In the genomic region with DNA sequence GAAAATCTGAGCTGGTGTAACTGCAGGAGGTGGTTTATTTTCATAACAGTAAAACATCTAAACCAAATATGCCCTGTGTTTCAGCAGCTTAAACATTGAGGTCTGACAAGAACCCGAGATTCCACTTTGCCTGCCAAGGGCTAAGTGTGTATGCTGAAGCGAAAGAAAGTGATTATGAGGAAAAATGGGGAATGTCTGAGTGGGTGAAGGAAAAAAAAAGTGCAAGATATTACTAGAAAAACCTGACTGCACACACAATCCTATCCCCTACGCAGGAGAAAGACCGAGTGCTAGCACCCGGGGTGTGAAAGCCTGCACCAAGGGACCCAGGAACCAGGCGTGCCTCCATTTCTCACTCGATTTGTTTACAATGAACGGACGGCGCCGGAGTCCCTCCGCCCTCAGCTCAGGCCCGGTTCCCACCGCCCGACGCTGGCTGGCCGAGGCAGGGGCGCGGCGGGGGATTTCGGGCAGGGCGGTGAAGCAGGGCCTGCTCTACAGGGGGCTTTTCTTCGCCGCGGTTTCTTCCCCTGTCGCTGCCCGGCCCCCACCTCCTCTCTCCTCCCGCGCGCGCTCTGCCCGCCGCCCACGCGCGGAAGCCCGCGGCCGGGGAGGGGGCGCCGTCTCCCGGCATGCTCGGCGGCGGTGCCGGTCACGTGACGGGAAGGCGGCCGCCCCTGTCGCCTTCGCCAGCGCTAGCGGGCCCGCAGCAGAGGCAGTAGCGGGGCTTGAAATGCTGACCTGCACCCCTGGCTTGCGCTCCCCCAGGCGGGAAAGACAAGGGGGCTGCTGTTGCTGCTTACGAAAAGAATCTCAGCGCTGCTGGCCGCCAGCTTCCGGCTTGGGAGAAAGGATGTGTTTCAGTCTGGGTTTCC, we compare ENCODE assay signal across 8 cellular contexts. TPM values are rescaled to one million over a fixed set of nuclear protein-coding genes. Genes with fewer than 3 reads are reported as not detected.
DNase-seq lines count a peak whose midpoint lies in the region; ATAC-seq and TF ChIP-seq lines count a peak whose summit lies in the region.

No MANE protein-coding gene starts in this region.

- peak overlapping the region; percentile 90 for H2AFZ ChIP-seq in osteoblast (ENCODE audit: low read length)

- 0 to 1% methylated on average over 47 of the region's 62 CpGs for WGBS in thyroid gland, 2 donors

- H3K9me3 ChIP-seq in HUES6 (ENCODE audit: control insufficient read depth, insufficient read depth, low read depth, low read length) (no peaks in the 10 kb centered on the region), osteoblast (ENCODE audit: low read depth, low read length) (no peaks in the 10 kb centered on the region), thyroid gland (no peaks in the 10 kb centered on the region)

- H4K20me1 ChIP-seq in osteoblast (ENCODE audit: insufficient read depth, low read length): no peaks in the 10 kb centered on the region

- DNase-seq in D341Med (ENCODE audit: low spot score) (peak; percentile 94), SK-N-DZ (ENCODE audit: low spot score) (peak; percentile 23), head of caudate nucleus (peak in 41 of 42 donors; percentile 47 to 91 (median 82)), osteoblast (ENCODE audit: insufficient read length, low spot score, missing footprints) (peak; percentile 95), thyroid gland (peak; percentile 83 to 85)
- peak; percentile 85 for DNase-seq in activated naive CD4-positive, alpha-beta T cell treated with anti-CD3 and anti-CD28 coated beads, Interleukin-2, amount 50 U/mL, for 16 hours

- intact Hi-C loops in head of caudate nucleus (cut with DNase I): loop anchor here (2.0 kb wide), 1 partner anchor 34 kb away; no protein-coding TSS in a partner anchor
- intact Hi-C loops in thyroid gland (cut with DNase I): no loop called here

- H3K4me2 ChIP-seq in osteoblast (ENCODE audit: insufficient read depth, low read length): peak overlapping the region; percentile 84

- H3K4me3 ChIP-seq in HUES6 (ENCODE audit: low read depth, low read length): peak overlapping the region; percentile 67
- H3K4me3 ChIP-seq in osteoblast (ENCODE audit: insufficient read depth, low read length): peak overlapping the region; percentile 81
- peak overlapping the region; percentile 13 to 57 (median 46) for H3K4me3 ChIP-seq in thyroid gland (replicated peaks in 1 of 3)

- H3K36me3 ChIP-seq in HUES6 (ENCODE audit: control insufficient read depth, insufficient read depth, low read length) (no peaks in the 10 kb centered on the region), osteoblast (ENCODE audit: insufficient read depth, low read length) (no peaks in the 10 kb centered on the region), thyroid gland (no peaks in the 10 kb centered on the region)

- H3K27ac ChIP-seq in HUES6 (ENCODE audit: low read depth, low read length) (peak overlapping the region; percentile 29; the same call in 1 of the 2 replicates), osteoblast (ENCODE audit: low read depth, low read length) (peak overlapping the region; percentile 95), thyroid gland (peak overlapping the region; percentile 98 to 100 (median 98))

- no peaks in the 10 kb centered on the region for H3K27me3 ChIP-seq in HUES6 (ENCODE audit: control insufficient read depth, insufficient read depth, low read length)
- H3K27me3 ChIP-seq in osteoblast (ENCODE audit: insufficient read depth, low read length): no peaks in the 10 kb centered on the region
- no peaks in the 10 kb centered on the region for H3K27me3 ChIP-seq in thyroid gland

- no peaks in the 10 kb centered on the region for H3K79me2 ChIP-seq in osteoblast (ENCODE audit: insufficient read depth, low read length)

- TF ChIP-seq CTCF in osteoblast (IDR thresholded peaks at IDR 0.05; ENCODE audit: extremely low read depth, low read depth, low read length) (no peak), thyroid gland (IDR thresholded peaks at IDR 0.05) (no peak)

- TF ChIP-seq POLR2A in thyroid gland (IDR thresholded peaks at IDR 0.05): peak; percentile 35 to 89

- H3K9ac ChIP-seq in HUES6 (ENCODE audit: low read length): peak overlapping the region; percentile 81

- H3K4me1 ChIP-seq in HUES6 (ENCODE audit: control insufficient read depth, insufficient read depth, low read length): peaks cover 19% of the 10 kb centered on the region
- H3K4me1 ChIP-seq in osteoblast (ENCODE audit: insufficient read depth, low read length): peaks cover 14% of the 10 kb centered on the region
- H3K4me1 ChIP-seq in thyroid gland: peaks cover 7 to 10% of the 10 kb centered on the region in 2 donors

- peak; percentile 75 for ATAC-seq in GM21390 (IDR thresholded peaks at IDR 0.05; ENCODE audit: unreplicated experiment)

RNA-seq across cellular contexts. Expression of gene ITPKB, which starts 35.9 kb away (rescaled TPM):
- not detected in 2 replicates for polyA plus RNA-seq in SK-N-DZ (2014; cell fraction: cytosol; rRNA removed)
- not detected in 2 replicates for polyA plus RNA-seq in SK-N-DZ (2014; cell fraction: nucleus; rRNA removed)
- 6.2 and 7.1 TPM in 2 replicates for total RNA-seq in osteoblast
- total RNA-seq in thyroid gland: 10 to 100 TPM; 19.1 to 24.0 (median 22.2) TPM

Comparison
In these comparisons a context has a peak if more than half of its experiments do, and no peak if none do; other contexts are left out.
1. Peak in every context shown above with its lines: DNase-seq, ATAC-seq, H3K4me3 ChIP-seq and H3K27ac ChIP-seq.
2. DNase-seq: peak in every context shown above with its lines; median percentile 95 in osteoblast; 94 in D341Med; 85 in activated naive CD4-positive, alpha-beta T cell treated with anti-CD3 and anti-CD28 coated beads, Interleukin-2, amount 50 U/mL, for 16 hours; 84 in thyroid gland; 82 in head of caudate nucleus; 23 in SK-N-DZ.
3. H3K27ac ChIP-seq: peak in every context shown above with its lines; median percentile 98 in thyroid gland; 95 in osteoblast; 29 in HUES6.